8 cellular contexts compared by ENCODE assay signal in genomic region chr4:13654158-13654797, GRCh38. TPM values are rescaled to one million over a fixed set of nuclear protein-coding genes. Genes with fewer than 3 reads are reported as not detected.
DNase-seq lines count a peak whose midpoint lies in the region; ATAC-seq and TF ChIP-seq lines count a peak whose summit lies in the region.

No MANE protein-coding gene starts in this region.

- TF ChIP-seq CTCF in coronary artery (IDR thresholded peaks at IDR 0.05), result peak; percentile 64

- H3K9me3 Mint-ChIP-seq in activated CD4-positive, alpha-beta T cell treated with anti-CD3 and anti-CD28 coated beads, Interleukin-2, amount 10 ng/mL, durations not matched to agents 24 days and 14 days, result no peaks in the 10 kb centered on the region

- peak overlapping the region in 1 of 2 donors; percentile 46 for H3K27ac ChIP-seq in coronary artery

- no peaks in the 10 kb centered on the region for H3K36me3 Mint-ChIP-seq in activated CD4-positive, alpha-beta T cell treated with anti-CD3 and anti-CD28 coated beads, Interleukin-2, amount 10 ng/mL, durations not matched to agents 24 days and 14 days (ENCODE audit: low read depth)

- DNase-seq in AG08396 (ENCODE audit: low spot score) (peak; percentile 80), NCI-H345 treated with DMSO at 0.1 percent for 48 hours (lab: John Stamatoyannopoulos, UW; ENCODE audit: unreplicated experiment) (peak; percentile 53), coronary artery (ENCODE audit: low spot score) (peak; percentile 80), left kidney (ENCODE audit: low read depth, low spot score) (peak; percentile 93)
- DNase-seq in activated CD4-positive, alpha-beta T cell treated with anti-CD3 and anti-CD28 coated beads, Interleukin-2, amount 10 ng/mL, durations not matched to agents 24 days and 14 days, result peak; percentile 95
- peak; percentile 76 for DNase-seq in stimulated activated CD4-positive, alpha-beta T cell treated with anti-CD3 and anti-CD28 coated beads, Interleukin-1b, Interleukin-23, amount 100 ng/mL, for 48 hours

- intact Hi-C loops in activated CD4-positive, alpha-beta T cell treated with anti-CD3 and anti-CD28 coated beads, Interleukin-2, amount 10 ng/mL, durations not matched to agents 24 days and 14 days (cut with micrococcal nuclease), result loop anchor here (1.0 to 10.0 kb wide), 10 partner anchors 27 to 2001 kb away; partner anchors contain the start of genes BOD1L1, CPEB2, FBXL5 and RAB28

- H3K4me3 ChIP-seq in coronary artery, result peak overlapping the region; percentile 77

- H3K4me1 Mint-ChIP-seq in activated CD4-positive, alpha-beta T cell treated with anti-CD3 and anti-CD28 coated beads, Interleukin-2, amount 10 ng/mL, durations not matched to agents 24 days and 14 days, result peaks cover 14% of the 10 kb centered on the region

- ATAC-seq in GM18873 (IDR thresholded peaks at IDR 0.05; ENCODE audit: low FRiP score, unreplicated experiment), result peak; percentile 77
- ATAC-seq in HG03135 (IDR thresholded peaks at IDR 0.05; ENCODE audit: unreplicated experiment), result peak; percentile 87

- H3K4me3 Mint-ChIP-seq in activated CD4-positive, alpha-beta T cell treated with anti-CD3 and anti-CD28 coated beads, Interleukin-2, amount 10 ng/mL, durations not matched to agents 24 days and 14 days, result peak overlapping the region; percentile 84

- peaks cover 6% of the 10 kb centered on the region for H3K27me3 Mint-ChIP-seq in activated CD4-positive, alpha-beta T cell treated with anti-CD3 and anti-CD28 coated beads, Interleukin-2, amount 10 ng/mL, durations not matched to agents 24 days and 14 days

- H3K27ac Mint-ChIP-seq in activated CD4-positive, alpha-beta T cell treated with anti-CD3 and anti-CD28 coated beads, Interleukin-2, amount 10 ng/mL, durations not matched to agents 24 days and 14 days, result no peak overlapping the region

RNA-seq across cellular contexts. Expression of gene BOD1L1, which starts 26.8 kb away (rescaled TPM):
- 38.3 and 41.0 TPM in 2 replicates for total RNA-seq in activated CD4-positive, alpha-beta T cell treated with anti-CD3 and anti-CD28 coated beads, Interleukin-2, amount 10 ng/mL, durations not matched to agents 24 days and 14 days
